ENCODE assay signal across 28 cellular contexts in the genomic region with DNA sequence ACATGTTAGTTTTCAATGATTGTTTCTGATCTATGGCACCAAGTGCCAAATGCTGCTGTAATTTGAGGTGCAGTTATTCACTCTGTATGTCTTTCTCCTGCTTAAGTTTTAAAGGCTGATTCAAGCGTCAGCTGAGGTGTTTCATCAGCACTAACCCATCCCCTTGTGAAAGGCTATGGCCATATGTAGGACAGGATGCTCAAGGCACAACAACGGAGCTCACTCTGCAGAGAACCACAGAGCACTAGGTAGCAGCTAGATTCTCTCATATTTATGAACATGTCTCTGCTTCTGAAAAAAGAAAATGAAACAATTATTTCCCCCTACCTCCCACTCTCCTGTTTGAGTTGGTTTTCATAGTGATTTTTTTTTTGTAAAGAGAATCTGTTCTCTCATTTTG.
"Had no signal": no experiment of that assay in that cellular context is flagged by ENCODE, and none has a peak within 500 bp of the region (broad histone marks: within the 10 kb centered on the region; RNA-seq: fewer than 3 reads in every experiment).

No MANE protein-coding gene starts in this region.

- H3K27me3 ChIP-seq: adrenal gland, ascending aorta, brain microvascular endothelial cell, hepatocyte, left lung, right lobe of liver, transverse colon, uterus had no signal

- H3K36me3 Mint-ChIP-seq: activated naive CD8-positive, alpha-beta T cell; immature natural killer cell; naive B cell; stimulated activated naive B cell treated with anti-CD40 and anti-IgM and Interleukin-4, amounts not matched to agents 10 μg/mL and 1 μg/mL and 100 μg/mL, for 72 hours had no signal

- H3K4me3 ChIP-seq: adrenal gland, ascending aorta, esophagus muscularis mucosa, hepatocyte, left lung, lung, right lobe of liver, transverse colon, uterus had no signal

- H3K79me2 ChIP-seq: hepatocyte had no signal

- H3K36me3 ChIP-seq: adrenal gland, ascending aorta, brain microvascular endothelial cell, esophagus muscularis mucosa, left lung, right lobe of liver, transverse colon, uterus had no signal

- H3K27me3 Mint-ChIP-seq: activated B cell treated with CpG ODN at 0.5 μM for 24 hours; activated CD4-positive, alpha-beta T cell treated with anti-CD3 and anti-CD28 coated beads for 36 hours; naive B cell; stimulated activated naive B cell treated with anti-CD40 and anti-IgM and Interleukin-4, amounts not matched to agents 10 μg/mL and 1 μg/mL and 100 μg/mL, for 72 hours had no signal

- H3K4me1 ChIP-seq: adrenal gland, ascending aorta, esophagus muscularis mucosa, left lung, right lobe of liver, transverse colon, uterus had no signal

- H3K9me3 Mint-ChIP-seq: activated T-cell treated with anti-CD3 and anti-CD28 coated beads, Interleukin-2, amount 50 U/mL, for 4 hours; activated T-helper 2 cell treated with anti-CD3 and anti-CD28 coated beads, Interferon-gamma antibody, Interleukin-2, Interleukin-4, amounts not matched to agents 10 μg/mL and 5 μg/mL and 100 μg/mL, durations not matched to agents 14 hours and 24 hours and 36 hours; neural crest cell had no signal

- H3K4me2 ChIP-seq: hepatocyte had no signal

- DNase-seq: activated B cell treated with CpG ODN at 0.5 μM for 24 hours; activated CD4-positive, alpha-beta T cell treated with anti-CD3 and anti-CD28 coated beads for 36 hours; activated CD4-positive, alpha-beta T cell treated with anti-CD3 and anti-CD28 coated beads, Interleukin-2, amount 50 U/mL, for 48 hours; activated CD8-positive, alpha-beta memory T cell treated with anti-CD3 and anti-CD28 coated beads, Interleukin-2, amount 50 U/mL, for 48 hours; activated naive CD4-positive, alpha-beta T cell; activated T-cell treated with anti-CD3 and anti-CD28 coated beads, Interleukin-2, amount 50 U/mL, for 4 hours; adrenal gland; brain microvascular endothelial cell; dermis blood vessel endothelial cell; effector memory CD4-positive, alpha-beta T cell; glutamatergic neuron; immature natural killer cell; left lung; naive B cell; posterior cingulate gyrus; right lobe of liver; small intestine; stimulated activated CD4-positive, alpha-beta T cell treated with anti-CD3 and anti-CD28 coated beads, Interleukin-15, amount 100 ng/mL, for 24 hours; stimulated activated naive B cell treated with anti-CD40 and anti-IgM and Interleukin-4, amounts not matched to agents 10 μg/mL and 1 μg/mL and 100 μg/mL, for 72 hours; transverse colon; uterus had no signal

- H3K4me1 Mint-ChIP-seq: activated B cell treated with CpG ODN at 0.5 μM for 24 hours; activated CD4-positive, alpha-beta T cell treated with anti-CD3 and anti-CD28 coated beads for 36 hours; immature natural killer cell; naive B cell; neural crest cell; stimulated activated naive B cell treated with anti-CD40 and anti-IgM and Interleukin-4, amounts not matched to agents 10 μg/mL and 1 μg/mL and 100 μg/mL, for 72 hours had no signal

- H3K9me3 ChIP-seq: adrenal gland, ascending aorta, esophagus muscularis mucosa, right lobe of liver, transverse colon, uterus had no signal

- H2AFZ ChIP-seq: hepatocyte had no signal

- H3K27ac ChIP-seq: adrenal gland, ascending aorta, brain microvascular endothelial cell, esophagus muscularis mucosa, hepatocyte, left lung, right lobe of liver, transverse colon, uterus had no signal

- H3K4me3 Mint-ChIP-seq: activated B cell treated with CpG ODN at 0.5 μM for 24 hours; activated CD4-positive, alpha-beta T cell treated with anti-CD3 and anti-CD28 coated beads for 36 hours; activated naive CD8-positive, alpha-beta T cell; activated T-cell treated with anti-CD3 and anti-CD28 coated beads, Interleukin-2, amount 50 U/mL, for 4 hours; immature natural killer cell; naive B cell; neural crest cell; stimulated activated naive B cell treated with anti-CD40 and anti-IgM and Interleukin-4, amounts not matched to agents 10 μg/mL and 1 μg/mL and 100 μg/mL, for 72 hours had no signal

- H3K27ac Mint-ChIP-seq: activated B cell treated with CpG ODN at 0.5 μM for 24 hours; activated CD4-positive, alpha-beta T cell treated with anti-CD3 and anti-CD28 coated beads for 36 hours; activated naive CD8-positive, alpha-beta T cell; activated T-helper 2 cell treated with anti-CD3 and anti-CD28 coated beads, Interferon-gamma antibody, Interleukin-2, Interleukin-4, amounts not matched to agents 10 μg/mL and 5 μg/mL and 100 μg/mL, durations not matched to agents 14 hours and 24 hours and 36 hours; immature natural killer cell; naive B cell; stimulated activated naive B cell treated with anti-CD40 and anti-IgM and Interleukin-4, amounts not matched to agents 10 μg/mL and 1 μg/mL and 100 μg/mL, for 72 hours had no signal
